Comparison of ENCODE assay signal across 9 cellular contexts in genomic region chr10:18104223-18104872, GRCh38. TPM values are rescaled to one million over a fixed set of nuclear protein-coding genes. Genes with fewer than 3 reads are reported as not detected.
A peak's percentile ranks its signal among the peaks of the same experiment; 100 is the strongest.
DNase-seq lines count a peak whose midpoint lies in the region; ATAC-seq and TF ChIP-seq lines count a peak whose summit lies in the region.
"Had no signal": no experiment of that assay in that cellular context is flagged by ENCODE, and none has a peak within 500 bp of the region (broad histone marks: within the 10 kb centered on the region; RNA-seq: fewer than 3 reads in every experiment).

No MANE protein-coding gene starts in this region.

- no peak overlapping the region for H3K4me3 Mint-ChIP-seq in CD4-positive, alpha-beta T cell

- no peaks in the 10 kb centered on the region for H3K9me3 Mint-ChIP-seq in CD4-positive, alpha-beta T cell

- in situ Hi-C loops in astrocyte of the spinal cord (cut with HindIII; ENCODE audit: low sequenced_read_pairs), result no loop called here

- no peak overlapping the region for H3K27ac ChIP-seq in CD4-positive, alpha-beta T cell (ENCODE audit: low read depth, low read length)

- intact Hi-C loops in CD4-positive, alpha-beta T cell (cut with DNase I, micrococcal nuclease), result loop anchor here (1.0 to 10.0 kb wide), 3 partner anchors 260 to 498 kb away; no protein-coding TSS in a partner anchor

- H3K36me3 Mint-ChIP-seq in CD4-positive, alpha-beta T cell (ENCODE audit: low read depth), result no peaks in the 10 kb centered on the region

- no peak overlapping the region for H3K27ac Mint-ChIP-seq in CD4-positive, alpha-beta T cell

- H3K4me3 ChIP-seq in H7 (ENCODE audit: insufficient read depth, low read depth, low read length) (no peak overlapping the region), astrocyte of the spinal cord (ENCODE audit: low read depth, low read length) (no peak overlapping the region)

- CTCF ChIA-PET in CD4-positive, alpha-beta T cell (lab: Charles Lee), result no interaction called here

- no peaks in the 10 kb centered on the region for H3K36me3 ChIP-seq in H7 (replicated peaks; ENCODE audit: control insufficient read depth, insufficient read depth, low read length)

- peaks cover 3% of the 10 kb centered on the region for H3K27me3 Mint-ChIP-seq in CD4-positive, alpha-beta T cell

- no peak for ATAC-seq in CD4-positive, alpha-beta T cell (ENCODE audit: poor library complexity)
- no peak for ATAC-seq in HG03196 (IDR thresholded peaks at IDR 0.05; ENCODE audit: unreplicated experiment)

- no peaks in the 10 kb centered on the region for H3K9me3 ChIP-seq in CD4-positive, alpha-beta T cell (ENCODE audit: control insufficient read depth, low read length)

- H3K4me1 Mint-ChIP-seq in CD4-positive, alpha-beta T cell (ENCODE audit: low read depth), result no peaks in the 10 kb centered on the region

- TF ChIP-seq CTCF in CD4-positive, alpha-beta T cell (IDR thresholded peaks at IDR 0.05), result peak; percentile 58
- TF ChIP-seq CTCF in astrocyte of the spinal cord (IDR thresholded peaks at IDR 0.05; ENCODE audit: low read depth, low read length), result peak; percentile 60

- no peaks in the 10 kb centered on the region for H3K27me3 ChIP-seq in CD4-positive, alpha-beta T cell (ENCODE audit: control insufficient read depth, insufficient read depth, low read length)
- H3K27me3 ChIP-seq in H7 (ENCODE audit: control insufficient read depth, insufficient read depth, low read length), result no peaks in the 10 kb centered on the region

- peak in 7 of 10 experiments; percentile 5 to 36 (median 9) for DNase-seq in CD4-positive, alpha-beta T cell
- peak; percentile 18 for DNase-seq in H7
- DNase-seq in RPMI7951 (ENCODE audit: low read depth), result peak; percentile 39
- DNase-seq in astrocyte of the spinal cord (ENCODE audit: low read depth, low spot score), result peak; percentile 52
- peak; percentile 47 for DNase-seq in iPS-NIHi11 (ENCODE audit: low spot score)
- DNase-seq in stimulated activated CD4-positive, alpha-beta T cell treated with anti-CD3 and anti-CD28 coated beads, Interleukin-15, amount 100 ng/mL, for 48 hours (ENCODE audit: low read depth in 2 of 2), result peak; percentile 10 to 39
- DNase-seq in SKM-1 treated with dmso at 0.1 percent for 144 hours (lab: John Stamatoyannopoulos, UW; ENCODE audit: unreplicated experiment), result no peak

- POLR2A ChIA-PET in CD4-positive, alpha-beta T cell (lab: Charles Lee), result no interaction called here

RNA-seq across cellular contexts. Expression of gene CACNB2, which starts 35.9 kb away (rescaled TPM):
- total RNA-seq in CD4-positive, alpha-beta T cell, result under 1 TPM in 1 of 2 experiments, not detected in 1; 0.34 TPM
- 1.0 and 2.2 TPM in 2 replicates for total RNA-seq in H7 (2014; rRNA removed; shearing (Covaris generic))
- total RNA-seq in RPMI7951 (2014; rRNA removed; shearing (Covaris generic)), result not detected in 2 replicates
- total RNA-seq: pulmonary artery endothelial cell had no signal
